Comparison of ENCODE assay signal across 22 cellular contexts in the genomic region with DNA sequence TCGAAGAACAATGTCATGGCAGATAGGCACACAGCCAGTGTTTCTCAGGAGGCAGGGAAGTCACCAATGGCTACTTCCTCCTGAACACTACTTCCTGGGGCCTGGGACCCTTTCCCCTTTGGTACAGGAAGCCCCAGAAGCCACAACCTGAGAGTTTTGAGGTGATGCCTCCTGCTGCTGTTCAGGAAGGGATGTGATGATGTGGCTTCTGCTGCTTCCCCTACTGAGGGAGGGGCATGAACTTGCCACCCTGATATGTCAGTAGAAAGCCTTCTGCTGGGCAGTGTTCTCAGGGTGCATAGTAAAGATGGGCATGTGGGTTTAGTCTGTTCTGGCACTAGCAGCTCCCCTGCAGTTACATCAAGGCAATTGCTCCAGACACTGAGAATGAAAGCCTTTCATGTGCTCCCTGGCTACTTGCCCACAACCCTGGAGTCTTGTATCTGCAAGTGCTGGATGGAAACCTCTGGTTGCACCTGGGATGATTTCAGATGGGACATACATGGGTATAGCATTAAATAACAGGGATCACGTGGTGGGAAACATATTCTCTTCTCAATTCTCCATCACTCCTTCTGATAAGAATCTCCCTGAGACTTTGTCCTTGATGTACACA.
DNase-seq lines count a peak whose midpoint lies in the region; ATAC-seq and TF ChIP-seq lines count a peak whose summit lies in the region.
"Had no signal": no experiment of that assay in that cellular context is flagged by ENCODE, and none has a peak within 500 bp of the region (broad histone marks: within the 10 kb centered on the region; RNA-seq: fewer than 3 reads in every experiment).

No MANE protein-coding gene starts in this region.

- intact Hi-C loops in activated naive CD4-positive, alpha-beta T cell treated with anti-CD3 and anti-CD28 coated beads for 36 hours (cut with micrococcal nuclease) = no loop called here
- intact Hi-C loops in activated CD8-positive, alpha-beta T cell treated with anti-CD3 and anti-CD28 coated beads for 36 hours (cut with micrococcal nuclease) = no loop called here

- TF ChIP-seq CTCF in activated CD8-positive, alpha-beta T cell treated with anti-CD3 and anti-CD28 coated beads for 36 hours (IDR thresholded peaks at IDR 0.05) = no peak
- no peak for TF ChIP-seq CTCF in RWPE1 (conservative IDR thresholded peaks at IDR 0.05; ENCODE audit: low read depth)

- H3K9me3 ChIP-seq in GM23248 (ENCODE audit: low read depth) = no peaks in the 10 kb centered on the region
- H3K9me3 ChIP-seq: left ventricle myocardium inferior, pancreas, SK-N-SH had no signal

- H3K27ac ChIP-seq in GM23248 (no peak overlapping the region), RWPE1 (no peak overlapping the region)
- H3K27ac ChIP-seq: left ventricle myocardium inferior, pancreas had no signal

- no peak overlapping the region for H3K9ac ChIP-seq in GM23248
- H3K9ac ChIP-seq: SK-N-SH had no signal

- no peak overlapping the region for H3K4me3 ChIP-seq in GM23248
- H3K4me3 ChIP-seq: left ventricle myocardium inferior, pancreas had no signal

- H3K4me1 Mint-ChIP-seq in activated naive CD4-positive, alpha-beta T cell treated with anti-CD3 and anti-CD28 coated beads for 36 hours (ENCODE audit: low read depth) = peaks cover 12% of the 10 kb centered on the region
- H3K4me1 Mint-ChIP-seq in activated CD8-positive, alpha-beta T cell treated with anti-CD3 and anti-CD28 coated beads for 36 hours (ENCODE audit: low read depth) = peaks cover 12% of the 10 kb centered on the region
- peaks cover 11% of the 10 kb centered on the region for H3K4me1 Mint-ChIP-seq in stimulated activated effector memory CD8-positive, alpha-beta T cell treated with anti-CD3 and anti-CD28 coated beads, Interleukin-12 subunit alpha, Interleukin-12 subunit beta, amount 100 ng/mL, for 72 hours

- in situ Hi-C loops in GM23248 (cut with MboI) = no loop called here

- no peak overlapping the region for H3K27ac Mint-ChIP-seq in activated naive CD4-positive, alpha-beta T cell treated with anti-CD3 and anti-CD28 coated beads for 36 hours
- no peak overlapping the region for H3K27ac Mint-ChIP-seq in activated CD8-positive, alpha-beta T cell treated with anti-CD3 and anti-CD28 coated beads for 36 hours
- H3K27ac Mint-ChIP-seq in stimulated activated effector memory CD8-positive, alpha-beta T cell treated with anti-CD3 and anti-CD28 coated beads, Interleukin-12 subunit alpha, Interleukin-12 subunit beta, amount 100 ng/mL, for 72 hours = no peak overlapping the region
- H3K27ac Mint-ChIP-seq: activated naive CD8-positive, alpha-beta T cell treated with anti-CD3 and anti-CD28 coated beads for 36 hours; activated T-helper 1 cell treated with anti-CD3 and anti-CD28 coated beads, Interleukin-12 subunit alpha, Interleukin-12 subunit beta, Interleukin-2, Interleukin-4 antibody, amounts not matched to agents 30 ng/mL and 10 ng/mL and 1 ng/mL, durations not matched to agents 14 hours and 24 hours and 36 hours; CD8-positive, alpha-beta T cell; HFFc6; nephron; T-helper 2 cell treated with Interferon-gamma antibody and Interleukin-4, amounts not matched to agents 5 μg/mL and 100 μg/mL, for 36 hours had no signal

- ATAC-seq in activated CD8-positive, alpha-beta T cell treated with anti-CD3 and anti-CD28 coated beads for 36 hours = peak; percentile 64
- peak; percentile 39 for ATAC-seq in stimulated activated effector memory CD8-positive, alpha-beta T cell treated with anti-CD3 and anti-CD28 coated beads, Interleukin-12 subunit alpha, Interleukin-12 subunit beta, amount 100 ng/mL, for 72 hours
- ATAC-seq: CD8-positive, alpha-beta T cell; pancreas had no signal

- H3K27me3 Mint-ChIP-seq in activated naive CD4-positive, alpha-beta T cell treated with anti-CD3 and anti-CD28 coated beads for 36 hours (ENCODE audit: low read depth) = peaks cover 4% of the 10 kb centered on the region
- H3K27me3 Mint-ChIP-seq in activated CD8-positive, alpha-beta T cell treated with anti-CD3 and anti-CD28 coated beads for 36 hours = no peaks in the 10 kb centered on the region

- POLR2A ChIA-PET in activated CD8-positive, alpha-beta T cell treated with anti-CD3 and anti-CD28 coated beads for 36 hours (lab: Charles Lee) = no interaction called here
- POLR2A ChIA-PET in RWPE1 (lab: Yijun Ruan, JAX; ENCODE audit: low non-redundant PET) = no interaction called here

- H3K4me2 ChIP-seq in GM23248 (ENCODE audit: unreplicated experiment) = no peak overlapping the region
- H3K4me2 ChIP-seq: SK-N-SH had no signal

- CTCF ChIA-PET in activated naive CD4-positive, alpha-beta T cell treated with anti-CD3 and anti-CD28 coated beads for 36 hours (lab: Charles Lee) = no interaction called here
- CTCF ChIA-PET in activated CD8-positive, alpha-beta T cell treated with anti-CD3 and anti-CD28 coated beads for 36 hours (lab: Charles Lee) = interaction anchor here (1.5 kb wide), 1 partner anchor 13 kb away, joined by 3 read pairs; no protein-coding TSS in a partner anchor
- CTCF ChIA-PET in RWPE1 (lab: Yijun Ruan, JAX) = no interaction called here

- H3K36me3 ChIP-seq in GM23248 (ENCODE audit: low read depth) = no peaks in the 10 kb centered on the region
- H3K36me3 ChIP-seq: left ventricle myocardium inferior, pancreas had no signal

- no peak overlapping the region for H2AFZ ChIP-seq in GM23248

- no peaks in the 10 kb centered on the region for H3K79me2 ChIP-seq in GM23248 (ENCODE audit: insufficient read depth)

- no peaks in the 10 kb centered on the region for H3K36me3 Mint-ChIP-seq in activated naive CD4-positive, alpha-beta T cell treated with anti-CD3 and anti-CD28 coated beads for 36 hours (ENCODE audit: low read depth)
- no peaks in the 10 kb centered on the region for H3K36me3 Mint-ChIP-seq in activated CD8-positive, alpha-beta T cell treated with anti-CD3 and anti-CD28 coated beads for 36 hours (ENCODE audit: low read depth)
- H3K36me3 Mint-ChIP-seq in stimulated activated effector memory CD8-positive, alpha-beta T cell treated with anti-CD3 and anti-CD28 coated beads, Interleukin-12 subunit alpha, Interleukin-12 subunit beta, amount 100 ng/mL, for 72 hours = no peaks in the 10 kb centered on the region
- H3K36me3 Mint-ChIP-seq: activated naive CD8-positive, alpha-beta T cell treated with anti-CD3 and anti-CD28 coated beads for 36 hours; CD8-positive, alpha-beta T cell had no signal

- H4K20me1 ChIP-seq in GM23248 (ENCODE audit: insufficient read depth) = no peaks in the 10 kb centered on the region

- peaks cover 12% of the 10 kb centered on the region; the same call in 1 of the 2 replicates for H3K27me3 ChIP-seq in GM23248 (replicated peaks; ENCODE audit: insufficient read depth)
- H3K27me3 ChIP-seq: pancreas had no signal

- 22 to 29% methylated on average over 2 of the region's 2 CpGs for WGBS in GM23248 (ENCODE audit: low coverage in 1 of 2, low lambda C conversion rate in 2 of 2, missing lambda C conversion rate in 2 of 2), 2 experiments

- no peaks in the 10 kb centered on the region for H3F3A ChIP-seq in GM23248 (ENCODE audit: insufficient read depth)

- H3K4me3 Mint-ChIP-seq in activated naive CD4-positive, alpha-beta T cell treated with anti-CD3 and anti-CD28 coated beads for 36 hours = no peak overlapping the region
- H3K4me3 Mint-ChIP-seq in activated CD8-positive, alpha-beta T cell treated with anti-CD3 and anti-CD28 coated beads for 36 hours = no peak overlapping the region
- H3K4me3 Mint-ChIP-seq in stimulated activated effector memory CD8-positive, alpha-beta T cell treated with anti-CD3 and anti-CD28 coated beads, Interleukin-12 subunit alpha, Interleukin-12 subunit beta, amount 100 ng/mL, for 72 hours = no peak overlapping the region
- H3K4me3 Mint-ChIP-seq: activated naive CD8-positive, alpha-beta T cell treated with anti-CD3 and anti-CD28 coated beads for 36 hours; activated T-helper 1 cell treated with anti-CD3 and anti-CD28 coated beads, Interleukin-12 subunit alpha, Interleukin-12 subunit beta, Interleukin-2, Interleukin-4 antibody, amounts not matched to agents 30 ng/mL and 10 ng/mL and 1 ng/mL, durations not matched to agents 14 hours and 24 hours and 36 hours; CD8-positive, alpha-beta T cell; HFFc6; nephron; T-helper 2 cell treated with Interferon-gamma antibody and Interleukin-4, amounts not matched to agents 5 μg/mL and 100 μg/mL, for 36 hours had no signal

- peak; percentile 31 for DNase-seq in activated naive CD4-positive, alpha-beta T cell treated with anti-CD3 and anti-CD28 coated beads for 36 hours
- no peak for DNase-seq in activated naive CD4-positive, alpha-beta T cell treated with anti-CD3 and anti-CD28 coated beads, Interleukin-2, amount 50 U/mL, for 16 hours
- DNase-seq in GM23248 (peak; percentile 19), cerebellar cortex (ENCODE audit: low spot score) (no peak), RWPE1 (ENCODE audit: low spot score) (no peak)
- peak; percentile 5 for DNase-seq in activated CD8-positive, alpha-beta T cell treated with anti-CD3 and anti-CD28 coated beads for 36 hours
- no peak for DNase-seq in stimulated activated effector memory CD8-positive, alpha-beta T cell treated with anti-CD3 and anti-CD28 coated beads, Interleukin-12 subunit alpha, Interleukin-12 subunit beta, amount 100 ng/mL, for 72 hours (ENCODE audit: low spot score in 2 of 2)
- DNase-seq: activated naive CD8-positive, alpha-beta T cell treated with anti-CD3 and anti-CD28 coated beads for 36 hours; CD8-positive, alpha-beta T cell; effector CD8-positive, alpha-beta T cell; foreskin melanocyte; HFFc6; Karpas-422; left ventricle myocardium inferior; NCI-H1092 treated with DMSO at 0.1 percent for 48 hours; NCI-H2029; NCI-H526; pancreas; SK-N-SH had no signal

- H3K9me3 Mint-ChIP-seq in activated naive CD4-positive, alpha-beta T cell treated with anti-CD3 and anti-CD28 coated beads for 36 hours = no peaks in the 10 kb centered on the region
- H3K9me3 Mint-ChIP-seq in activated CD8-positive, alpha-beta T cell treated with anti-CD3 and anti-CD28 coated beads for 36 hours = no peaks in the 10 kb centered on the region
- H3K9me3 Mint-ChIP-seq in stimulated activated effector memory CD8-positive, alpha-beta T cell treated with anti-CD3 and anti-CD28 coated beads, Interleukin-12 subunit alpha, Interleukin-12 subunit beta, amount 100 ng/mL, for 72 hours = no peaks in the 10 kb centered on the region
- H3K9me3 Mint-ChIP-seq: activated naive CD8-positive, alpha-beta T cell treated with anti-CD3 and anti-CD28 coated beads for 36 hours; activated T-helper 1 cell treated with anti-CD3 and anti-CD28 coated beads, Interleukin-12 subunit alpha, Interleukin-12 subunit beta, Interleukin-2, Interleukin-4 antibody, amounts not matched to agents 30 ng/mL and 10 ng/mL and 1 ng/mL, durations not matched to agents 14 hours and 24 hours and 36 hours; CD8-positive, alpha-beta T cell; nephron; T-helper 2 cell treated with Interferon-gamma antibody and Interleukin-4, amounts not matched to agents 5 μg/mL and 100 μg/mL, for 36 hours had no signal

- H3K9me2 ChIP-seq in GM23248 (ENCODE audit: insufficient read depth) = no peaks in the 10 kb centered on the region
- H3K9me2 ChIP-seq: SK-N-SH had no signal

- H3K4me1 ChIP-seq in GM23248 (ENCODE audit: insufficient read depth) = no peaks in the 10 kb centered on the region
- H3K4me1 ChIP-seq: pancreas had no signal

Comparison
In these comparisons a context has a peak if more than half of its experiments do, and no peak if none do; other contexts are left out.
1. DNase-seq: peak in activated naive CD4-positive, alpha-beta T cell treated with anti-CD3 and anti-CD28 coated beads for 36 hours (single experiment), GM23248 (single experiment) and activated CD8-positive, alpha-beta T cell treated with anti-CD3 and anti-CD28 coated beads for 36 hours (single experiment); none in activated naive CD4-positive, alpha-beta T cell treated with anti-CD3 and anti-CD28 coated beads, Interleukin-2, amount 50 U/mL, for 16 hours (single experiment), stimulated activated effector memory CD8-positive, alpha-beta T cell treated with anti-CD3 and anti-CD28 coated beads, Interleukin-12 subunit alpha, Interleukin-12 subunit beta, amount 100 ng/mL, for 72 hours (0 of 2), cerebellar cortex (single experiment) and RWPE1 (single experiment).